ENCODE assay signal across 9 cellular contexts in genomic region chr22:19419464-19420178, GRCh38. TPM values are rescaled to one million over a fixed set of nuclear protein-coding genes. Genes with fewer than 3 reads are reported as not detected.
A peak's percentile ranks its signal among the peaks of the same experiment; 100 is the strongest.
DNase-seq lines count a peak whose midpoint lies in the region; ATAC-seq, FAIRE-seq and TF ChIP-seq lines count a peak whose summit lies in the region.
"Had no signal": no experiment of that assay in that cellular context is flagged by ENCODE, and none has a peak within 500 bp of the region (broad histone marks: within the 10 kb centered on the region; RNA-seq: fewer than 3 reads in every experiment).

No MANE protein-coding gene starts in this region.

- H3K36me3 ChIP-seq in sigmoid colon: no peaks in the 10 kb centered on the region

- intact Hi-C loops in sigmoid colon (cut with DNase I): no loop called here

- no peak for FAIRE-seq in HTR-8/SVneo (lab: Jason Lieb, UNC)

- H3K9me3 Mint-ChIP-seq in activated T-cell treated with anti-CD3 and anti-CD28 coated beads, Interleukin-2, amount 50 U/mL, for 72 hours: no peaks in the 10 kb centered on the region
- H3K9me3 Mint-ChIP-seq: HFFc6 had no signal

- no peak overlapping the region for H3K4me3 ChIP-seq in HL-60 (replicated peaks; ENCODE audit: insufficient read depth, low read length)
- no peak overlapping the region for H3K4me3 ChIP-seq in sigmoid colon

- TF ChIP-seq CTCF in HL-60 (IDR thresholded peaks at IDR 0.05; ENCODE audit: insufficient read depth, low read length): no peak
- TF ChIP-seq CTCF in sigmoid colon (IDR thresholded peaks at IDR 0.05): no peak

- peak; percentile 53 for ATAC-seq in GM18909 (IDR thresholded peaks at IDR 0.05; ENCODE audit: poor library complexity, unreplicated experiment)
- ATAC-seq in activated T-cell treated with anti-CD3 and anti-CD28 coated beads, Interleukin-2, amount 50 U/mL, for 72 hours (replicated peaks in 1 of 2): peak; percentile 97 to 99

- H3K4me3 Mint-ChIP-seq in activated T-cell treated with anti-CD3 and anti-CD28 coated beads, Interleukin-2, amount 50 U/mL, for 72 hours: peak overlapping the region; percentile 73 to 83
- H3K4me3 Mint-ChIP-seq: HFFc6 had no signal

- peaks cover 83% of the 10 kb centered on the region for H3K4me1 Mint-ChIP-seq in activated T-cell treated with anti-CD3 and anti-CD28 coated beads, Interleukin-2, amount 50 U/mL, for 72 hours (ENCODE audit: low read depth)

- no peaks in the 10 kb centered on the region for H3K27me3 Mint-ChIP-seq in activated T-cell treated with anti-CD3 and anti-CD28 coated beads, Interleukin-2, amount 50 U/mL, for 72 hours (ENCODE audit: low read depth)

- DNase-seq in HL-60 (ENCODE audit: low read depth in 1 of 2, low spot score in 1 of 2) (peak; percentile 72 to 73), SHP77 treated with DMSO at 0.1 percent for 48 hours (lab: John Stamatoyannopoulos, UW) (no peak), GDM1 (lab: John Stamatoyannopoulos, UW) (no peak), sigmoid colon (no peak), HTR-8/SVneo (ENCODE audit: insufficient read length, low spot score) (no peak)
- DNase-seq in activated T-cell treated with anti-CD3 and anti-CD28 coated beads, Interleukin-2, amount 50 U/mL, for 72 hours: peak; percentile 53 to 59
- DNase-seq in stimulated activated CD4-positive, alpha-beta T cell treated with anti-CD3 and anti-CD28 coated beads, Interleukin-15, amount 100 ng/mL, for 24 hours: peak; percentile 59
- DNase-seq: HFFc6 had no signal

- peak overlapping the region; percentile 92 for H3K27ac Mint-ChIP-seq in activated T-cell treated with anti-CD3 and anti-CD28 coated beads, Interleukin-2, amount 50 U/mL, for 72 hours
- H3K27ac Mint-ChIP-seq: HFFc6 had no signal

- H3K9me3 ChIP-seq in sigmoid colon: no peaks in the 10 kb centered on the region

- peaks cover 1 to 8% of the 10 kb centered on the region in 2 donors for H3K36me3 Mint-ChIP-seq in activated T-cell treated with anti-CD3 and anti-CD28 coated beads, Interleukin-2, amount 50 U/mL, for 72 hours (ENCODE audit: insufficient read depth in 2 of 2)

- WGBS in sigmoid colon, 2 donors: 62 to 78% methylated on average over 5 of the region's 5 CpGs

- peaks cover 0 to 16% (median 3%) of the 10 kb centered on the region in 4 donors for H3K4me1 ChIP-seq in sigmoid colon

- no peak for TF ChIP-seq EP300 in sigmoid colon (IDR thresholded peaks at IDR 0.05)

- H3K27ac ChIP-seq in HL-60 (replicated peaks) (peak overlapping the region; percentile 85), sigmoid colon (no peak overlapping the region)

- TF ChIP-seq POLR2A in sigmoid colon (IDR thresholded peaks at IDR 0.05): no peak

- H3K27me3 ChIP-seq in HL-60 (ENCODE audit: insufficient read depth, poor library complexity, severe bottlenecking) (no peaks in the 10 kb centered on the region), sigmoid colon (no peaks in the 10 kb centered on the region)

RNA-seq across cellular contexts. Expression of gene HIRA, which starts 11.9 kb away (rescaled TPM):
- total RNA-seq in activated T-cell treated with anti-CD3 and anti-CD28 coated beads, Interleukin-2, amount 50 U/mL, for 72 hours: 10 to 100 TPM; 30.7 to 36.6 TPM
- total RNA-seq in sigmoid colon: 10 to 100 TPM; 11.8 to 18.6 (median 16.0) TPM
- 10 to 100 TPM; 11.1 to 25.0 (median 13.2) TPM for polyA plus RNA-seq in sigmoid colon

RNA-seq across cellular contexts. Expression of gene MRPL40, which starts 12.7 kb away (rescaled TPM):
- total RNA-seq in activated T-cell treated with anti-CD3 and anti-CD28 coated beads, Interleukin-2, amount 50 U/mL, for 72 hours: 10 to 100 TPM; 27.1 to 27.2 TPM
- 10 to 100 TPM; 19.5 to 32.3 (median 26.4) TPM for total RNA-seq in sigmoid colon
- polyA plus RNA-seq in sigmoid colon: 10 to 100 TPM; 25.7 to 32.4 (median 30.1) TPM

RNA-seq across cellular contexts. Expression of gene C22orf39, which starts 27.9 kb away (rescaled TPM):
- total RNA-seq in activated T-cell treated with anti-CD3 and anti-CD28 coated beads, Interleukin-2, amount 50 U/mL, for 72 hours: 10 to 100 TPM; 34.3 to 40.6 TPM
- 100 to 1,000 TPM in 2 of 4 donors, 10 to 100 TPM in 2; 88.1 to 135 (median 102) TPM for total RNA-seq in sigmoid colon
- polyA plus RNA-seq in sigmoid colon: 10 to 100 TPM; 25.2 to 39.0 (median 29.5) TPM

RNA-seq across cellular contexts. Expression of gene UFD1, which starts 59.4 kb away (rescaled TPM):
- total RNA-seq in activated T-cell treated with anti-CD3 and anti-CD28 coated beads, Interleukin-2, amount 50 U/mL, for 72 hours: 10 to 100 TPM; 68.3 to 78.6 TPM
- total RNA-seq in sigmoid colon: 10 to 100 TPM; 28.5 to 45.7 (median 31.4) TPM
- 100 to 1,000 TPM in 2 of 3 donors, 10 to 100 TPM in 1; 84.3 to 131 (median 111) TPM for polyA plus RNA-seq in sigmoid colon

Comparison
In these comparisons a context has a peak if more than half of its experiments do, and no peak if none do; other contexts are left out.
1. DNase-seq: peak in HL-60 (2 of 2), activated T-cell treated with anti-CD3 and anti-CD28 coated beads, Interleukin-2, amount 50 U/mL, for 72 hours (2 of 2) and stimulated activated CD4-positive, alpha-beta T cell treated with anti-CD3 and anti-CD28 coated beads, Interleukin-15, amount 100 ng/mL, for 24 hours (single experiment); none in SHP77 treated with DMSO at 0.1 percent for 48 hours (single experiment), GDM1 (single experiment), sigmoid colon (single experiment) and HTR-8/SVneo (single experiment).